ENCODE assay signal across 12 cellular contexts in the genomic region with DNA sequence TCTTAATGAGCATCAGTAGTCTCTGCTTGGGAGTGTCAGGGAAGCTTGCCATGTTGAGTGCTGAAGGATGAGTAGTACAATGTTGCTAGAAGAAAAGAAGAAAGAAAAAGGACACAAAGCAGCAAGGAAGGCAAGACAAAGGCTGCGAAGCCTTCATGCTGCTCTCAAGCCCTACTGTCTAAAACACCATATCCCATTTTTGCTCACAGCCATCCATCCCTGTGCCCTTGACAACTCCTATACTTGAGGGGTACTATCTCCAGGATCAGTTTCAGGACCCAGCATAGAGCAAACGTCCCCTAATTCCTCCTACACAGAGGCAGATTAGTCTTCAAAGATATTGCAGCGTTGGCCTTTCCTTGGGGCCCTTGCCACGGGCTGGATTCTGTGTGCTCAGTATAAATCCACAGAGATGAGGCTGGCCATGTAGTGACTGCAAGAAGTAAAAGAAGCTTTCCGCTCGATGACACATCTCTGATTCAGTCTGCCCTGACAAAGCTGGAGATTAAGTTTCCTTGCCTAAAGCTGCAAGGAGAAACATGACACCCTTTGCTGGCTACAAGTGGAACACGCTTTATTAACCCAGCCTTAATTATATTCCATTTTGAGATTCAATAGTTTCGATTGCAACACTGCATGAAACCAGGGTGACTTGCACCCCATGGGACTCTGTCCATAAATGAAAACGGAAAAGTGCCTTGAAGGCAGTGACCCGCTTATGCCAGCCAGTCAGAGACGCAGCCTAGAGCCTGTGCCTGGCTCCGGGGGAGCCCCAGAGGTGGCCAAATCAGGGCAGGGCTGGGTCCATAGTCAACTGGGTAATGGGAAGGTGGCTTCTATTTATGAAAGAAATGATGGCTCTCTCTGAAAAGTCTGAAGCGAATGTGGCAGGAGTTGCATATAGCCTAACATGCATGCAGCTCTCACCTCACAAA.
DNase-seq lines count a peak whose midpoint lies in the region; ATAC-seq and TF ChIP-seq lines count a peak whose summit lies in the region.
"Had no signal": no experiment of that assay in that cellular context is flagged by ENCODE, and none has a peak within 500 bp of the region (broad histone marks: within the 10 kb centered on the region; RNA-seq: fewer than 3 reads in every experiment).

No MANE protein-coding gene starts in this region.

- no peaks in the 10 kb centered on the region for H3K79me1 ChIP-seq in mesenchymal stem cell (replicated peaks; ENCODE audit: low read length, poor library complexity, severe bottlenecking)

- no peaks in the 10 kb centered on the region for H3K79me2 ChIP-seq in Karpas-422 (ENCODE audit: low read length)

- H3K27ac ChIP-seq in Karpas-422 (ENCODE audit: low read length) (no peak overlapping the region), mesenchymal stem cell (ENCODE audit: low read length, poor library complexity, severe bottlenecking) (peak overlapping the region; percentile 13)

- H2AFZ ChIP-seq in Karpas-422 (ENCODE audit: low read length) (no peak overlapping the region), mesenchymal stem cell (ENCODE audit: low read depth, low read length) (peak overlapping the region; percentile 48)

- peak overlapping the region in 3 of 5 experiments; percentile 42 to 55 (median 48) for H3K27ac Mint-ChIP-seq in brain
- H3K27ac Mint-ChIP-seq: T-helper 1 cell treated with Interleukin-12 subunit alpha and Interleukin-12 subunit beta and Interleukin-4 antibody, amounts not matched to agents 30 μg/mL and 1 μg/mL, for 36 hours had no signal

- H3K36me3 Mint-ChIP-seq in brain, result no peaks in the 10 kb centered on the region

- H3K4me1 ChIP-seq in Karpas-422 (ENCODE audit: low read length) (no peaks in the 10 kb centered on the region; the same call in 1 of the 2 replicates), mesenchymal stem cell (ENCODE audit: control insufficient read depth, insufficient read depth, low read depth, low read length) (peaks cover 4% of the 10 kb centered on the region)

- H3K27me3 ChIP-seq in Karpas-422 (ENCODE audit: low read length) (no peaks in the 10 kb centered on the region; the same call in 1 of the 2 replicates), mesenchymal stem cell (ENCODE audit: control insufficient read depth in 1 of 2, insufficient read depth in 1 of 2, low read length in 2 of 2) (no peaks in the 10 kb centered on the region)

- no peak overlapping the region for H4K91ac ChIP-seq in mesenchymal stem cell (ENCODE audit: low read length)

- H3K18ac ChIP-seq in mesenchymal stem cell (ENCODE audit: low read depth in 1 of 2, low read length in 2 of 2), result peak overlapping the region in 1 of 2 experiments; percentile 29

- H3K4me2 ChIP-seq in Karpas-422 (ENCODE audit: low read depth, low read length, poor library complexity, severe bottlenecking) (no peak overlapping the region), mesenchymal stem cell (ENCODE audit: low read length, poor library complexity, severe bottlenecking) (no peak overlapping the region)

- H3K36me3 ChIP-seq in Karpas-422 (ENCODE audit: insufficient read depth, low read length) (no peaks in the 10 kb centered on the region), mesenchymal stem cell (ENCODE audit: control insufficient read depth in 1 of 2, insufficient read depth in 2 of 2, low read depth in 1 of 2, low read length in 2 of 2) (no peaks in the 10 kb centered on the region)

- WGBS in mesenchymal stem cell, result 52% methylated on average over 13 of the region's 13 CpGs

- ATAC-seq in HG03139 (IDR thresholded peaks at IDR 0.05; ENCODE audit: unreplicated experiment) (no peak), left ventricle myocardium superior (no peak)

- H3K9me3 ChIP-seq in Karpas-422 (ENCODE audit: low read length) (no peaks in the 10 kb centered on the region), mesenchymal stem cell (ENCODE audit: control insufficient read depth, low read length) (no peaks in the 10 kb centered on the region)

- H3K9ac ChIP-seq in Karpas-422 (ENCODE audit: low read length), result no peak overlapping the region
- H3K9ac ChIP-seq in mesenchymal stem cell (ENCODE audit: low read length), result peak overlapping the region; percentile 73

- H4K8ac ChIP-seq in mesenchymal stem cell (ENCODE audit: low read length), result no peak overlapping the region

- H3K9me3 Mint-ChIP-seq in brain, result peaks cover 0 to 2% (median 0%) of the 10 kb centered on the region in 5 experiments
- H3K9me3 Mint-ChIP-seq: neural crest cell; T-helper 1 cell treated with Interleukin-12 subunit alpha and Interleukin-12 subunit beta and Interleukin-4 antibody, amounts not matched to agents 30 μg/mL and 1 μg/mL, for 36 hours had no signal

- peaks cover 21% of the 10 kb centered on the region for H3K4me1 Mint-ChIP-seq in brain
- H3K4me1 Mint-ChIP-seq: neural crest cell had no signal

- peak overlapping the region in 1 of 5 experiments; percentile 28 for H3K4me3 Mint-ChIP-seq in brain
- H3K4me3 Mint-ChIP-seq: neural crest cell; T-helper 1 cell treated with Interleukin-12 subunit alpha and Interleukin-12 subunit beta and Interleukin-4 antibody, amounts not matched to agents 30 μg/mL and 1 μg/mL, for 36 hours had no signal

- H3K23ac ChIP-seq in mesenchymal stem cell (ENCODE audit: low read length in 2 of 2), result no peak overlapping the region

- H3K4ac ChIP-seq in mesenchymal stem cell (ENCODE audit: low read depth in 1 of 2, low read length in 2 of 2), result peak overlapping the region; percentile 17 to 21

- intact Hi-C loops in left ventricle myocardium superior (cut with micrococcal nuclease), result no loop called here

- peaks cover 9% of the 10 kb centered on the region for H3K27me3 Mint-ChIP-seq in brain

- no peak overlapping the region for H3K14ac ChIP-seq in mesenchymal stem cell (ENCODE audit: low read length in 2 of 2)

- H2BK15ac ChIP-seq in mesenchymal stem cell (ENCODE audit: low read depth, poor library complexity, severe bottlenecking), result peak overlapping the region; percentile 44

- peak; percentile 74 for DNase-seq in AG08396 (ENCODE audit: low spot score)
- DNase-seq in Karpas-422, result peak; percentile 50
- peak; percentile 83 for DNase-seq in mesenchymal stem cell
- no peak for DNase-seq in middle frontal gyrus (ENCODE audit: extremely low spot score, low spot score)
- no peak for DNase-seq in left ventricle myocardium superior
- DNase-seq in epidermal melanocyte (ENCODE audit: insufficient read length, low spot score), result no peak
- DNase-seq: activated effector memory CD4-positive, alpha-beta T cell treated with anti-CD3 and anti-CD28 coated beads, Interleukin-2, amount 50 U/mL, for 16 hours; MM.1S had no signal

- no peak for TF ChIP-seq CTCF in brain (conservative IDR thresholded peaks at IDR 0.05)

- H2BK120ac ChIP-seq in mesenchymal stem cell (ENCODE audit: low read depth, low read length), result no peak overlapping the region

- H2AK5ac ChIP-seq in mesenchymal stem cell (ENCODE audit: low read length, severe bottlenecking), result no peak overlapping the region

- H3K4me3 ChIP-seq in Karpas-422 (ENCODE audit: low read length) (no peak overlapping the region), mesenchymal stem cell (ENCODE audit: insufficient read depth in 1 of 2, low read depth in 1 of 2, low read length in 2 of 2) (no peak overlapping the region)

- no peaks in the 10 kb centered on the region for H3K9me2 ChIP-seq in Karpas-422 (replicated peaks; ENCODE audit: insufficient read depth, low read length)

- peak overlapping the region; percentile 64 to 80 for H2BK12ac ChIP-seq in mesenchymal stem cell (ENCODE audit: low read length in 2 of 2)

- no peaks in the 10 kb centered on the region for H4K20me1 ChIP-seq in Karpas-422 (ENCODE audit: insufficient read depth, low read depth, low read length)

- H2BK5ac ChIP-seq in mesenchymal stem cell (ENCODE audit: low read depth, low read length, poor library complexity, severe bottlenecking), result no peak overlapping the region

Comparison
In these comparisons a context has a peak if more than half of its experiments do, and no peak if none do; other contexts are left out.
1. DNase-seq: peak in AG08396 (single experiment), Karpas-422 (single experiment) and mesenchymal stem cell (single experiment); none in middle frontal gyrus (single experiment), left ventricle myocardium superior (single experiment) and epidermal melanocyte (single experiment).